ENCODE assay signal across 20 cellular contexts in genomic region chr4:88442636-88443260, GRCh38. TPM values are rescaled to one million over a fixed set of nuclear protein-coding genes. Genes with fewer than 3 reads are reported as not detected.
DNase-seq lines count a peak whose midpoint lies in the region; ATAC-seq and TF ChIP-seq lines count a peak whose summit lies in the region.
"Had no signal": no experiment of that assay in that cellular context is flagged by ENCODE, and none has a peak within 500 bp of the region (broad histone marks: within the 10 kb centered on the region; RNA-seq: fewer than 3 reads in every experiment).

No MANE protein-coding gene starts in this region.

- no peaks in the 10 kb centered on the region for H3K27me3 ChIP-seq in BE2C

- no peak overlapping the region for H3K4me3 Mint-ChIP-seq in mesothelial cell of epicardium
- no peak overlapping the region for H3K4me3 Mint-ChIP-seq in naive thymus-derived CD8-positive, alpha-beta T cell
- H3K4me3 Mint-ChIP-seq: activated T-helper 1 cell treated with anti-CD3 and anti-CD28 coated beads, Interleukin-12 subunit alpha, Interleukin-12 subunit beta, Interleukin-2, Interleukin-4 antibody, amounts not matched to agents 30 ng/mL and 10 ng/mL and 1 ng/mL, durations not matched to agents 14 hours and 24 hours and 36 hours; naive B cell had no signal

- peaks cover 24% of the 10 kb centered on the region for H3K36me3 Mint-ChIP-seq in mesothelial cell of epicardium
- H3K36me3 Mint-ChIP-seq in naive thymus-derived CD8-positive, alpha-beta T cell: peaks cover 6 to 41% (median 31%) of the 10 kb centered on the region in 3 donors

- peaks cover 13% of the 10 kb centered on the region for H3K9me3 Mint-ChIP-seq in mesothelial cell of epicardium
- H3K9me3 Mint-ChIP-seq in naive thymus-derived CD8-positive, alpha-beta T cell: no peaks in the 10 kb centered on the region

- no peaks in the 10 kb centered on the region for H3K27me3 Mint-ChIP-seq in mesothelial cell of epicardium (ENCODE audit: low read depth)
- H3K27me3 Mint-ChIP-seq in naive thymus-derived CD8-positive, alpha-beta T cell: no peaks in the 10 kb centered on the region
- H3K27me3 Mint-ChIP-seq: naive B cell had no signal

- H3K9me3 ChIP-seq in BE2C: no peaks in the 10 kb centered on the region
- H3K9me3 ChIP-seq: thoracic aorta had no signal

- H3K4me1 Mint-ChIP-seq in mesothelial cell of epicardium: peaks cover 19% of the 10 kb centered on the region
- H3K4me1 Mint-ChIP-seq in naive thymus-derived CD8-positive, alpha-beta T cell: peaks cover 0 to 3% (median under 1%) of the 10 kb centered on the region in 4 donors
- H3K4me1 Mint-ChIP-seq: naive B cell had no signal

- H3K4me1 ChIP-seq in BE2C: no peaks in the 10 kb centered on the region

- H3K4me3 ChIP-seq in BE2C (ENCODE audit: low read depth, low read length): no peak overlapping the region
- H3K4me3 ChIP-seq in fibroblast of mammary gland (ENCODE audit: control insufficient read depth, low read depth, low read length): no peak overlapping the region
- H3K4me3 ChIP-seq: lung, thoracic aorta had no signal

- H3K36me3 ChIP-seq in BE2C: no peaks in the 10 kb centered on the region
- H3K36me3 ChIP-seq: thoracic aorta had no signal

- DNase-seq in BE2C: peak; percentile 56
- peak; percentile 82 for DNase-seq in Caki2 (ENCODE audit: low read depth)
- DNase-seq in RKO (ENCODE audit: low spot score): peak; percentile 40
- DNase-seq in fibroblast of mammary gland (ENCODE audit: low read depth): peak; percentile 7
- no peak for DNase-seq in mesothelial cell of epicardium (ENCODE audit: low spot score in 2 of 2, unreplicated experiment in 2 of 2)
- no peak for DNase-seq in naive thymus-derived CD8-positive, alpha-beta T cell
- DNase-seq in occipital lobe (lab: John Stamatoyannopoulos, UW): no peak
- DNase-seq: dermis blood vessel endothelial cell; glutamatergic neuron; MV-4-11; naive B cell; NCI-H2081 treated with DMSO at 0.1 percent for 48 hours; NCI-H774; posterior cingulate gyrus; small intestine; stimulated activated CD4-positive, alpha-beta T cell treated with anti-CD3 and anti-CD28 coated beads, Interleukin-4, amount 100 ng/mL, for 4 hours had no signal

- no peak overlapping the region for H3K27ac Mint-ChIP-seq in mesothelial cell of epicardium
- peak overlapping the region in 5 of 10 donors; percentile 21 to 65 (median 36) for H3K27ac Mint-ChIP-seq in naive thymus-derived CD8-positive, alpha-beta T cell
- H3K27ac Mint-ChIP-seq: activated T-helper 1 cell treated with anti-CD3 and anti-CD28 coated beads, Interleukin-12 subunit alpha, Interleukin-12 subunit beta, Interleukin-2, Interleukin-4 antibody, amounts not matched to agents 30 ng/mL and 10 ng/mL and 1 ng/mL, durations not matched to agents 14 hours and 24 hours and 36 hours had no signal

- POLR2A ChIA-PET in naive thymus-derived CD8-positive, alpha-beta T cell (lab: Charles Lee): no interaction called here

- no peak for ATAC-seq in HG02610 (IDR thresholded peaks at IDR 0.05; ENCODE audit: unreplicated experiment)
- ATAC-seq in naive thymus-derived CD8-positive, alpha-beta T cell: no peak

- TF ChIP-seq CTCF in BE2C (IDR thresholded peaks at IDR 0.05; ENCODE audit: low read depth, low read length) (no peak), fibroblast of mammary gland (conservative IDR thresholded peaks at IDR 0.05; ENCODE audit: control insufficient read depth, insufficient read depth, low read depth, low read length) (no peak), mesothelial cell of epicardium (IDR thresholded peaks at IDR 0.05; ENCODE audit: unreplicated experiment) (no peak)

- in situ Hi-C loops in Caki2 (cut with HindIII; ENCODE audit: low pct_unique_long_range_greater_than_20kb, low sequenced_read_pairs): no loop called here

RNA-seq across cellular contexts. Expression of gene HERC5, which starts 14.2 kb away (rescaled TPM):
- polyA plus RNA-seq in BE2C (2012; ENCODE audit: insufficient read depth, insufficient read length, low read depth): not detected
- 15.4 and 20.6 TPM in 2 replicates for total RNA-seq in Caki2 (2014; rRNA removed; shearing (Covaris generic); ENCODE audit: low replicate concordance)
- total RNA-seq in mesothelial cell of epicardium (6.3 to 7.0 TPM (median 6.6 TPM) in 3 replicates), occipital lobe (2.5 TPM)
- 10 to 100 TPM; 11.5 to 12.3 TPM for total RNA-seq in naive thymus-derived CD8-positive, alpha-beta T cell
- 1 to 10 TPM; 5.7 to 7.3 (median 6.5) TPM for polyA plus RNA-seq in naive thymus-derived CD8-positive, alpha-beta T cell

Comparison
In these comparisons a context has a peak if more than half of its experiments do, and no peak if none do; other contexts are left out.
1. DNase-seq: peak in BE2C (single experiment), Caki2 (single experiment), RKO (single experiment) and fibroblast of mammary gland (single experiment); none in mesothelial cell of epicardium (0 of 2), naive thymus-derived CD8-positive, alpha-beta T cell (0 of 10) and occipital lobe (single experiment).